ENCODE assay signal across 8 cellular contexts in the genomic region with DNA sequence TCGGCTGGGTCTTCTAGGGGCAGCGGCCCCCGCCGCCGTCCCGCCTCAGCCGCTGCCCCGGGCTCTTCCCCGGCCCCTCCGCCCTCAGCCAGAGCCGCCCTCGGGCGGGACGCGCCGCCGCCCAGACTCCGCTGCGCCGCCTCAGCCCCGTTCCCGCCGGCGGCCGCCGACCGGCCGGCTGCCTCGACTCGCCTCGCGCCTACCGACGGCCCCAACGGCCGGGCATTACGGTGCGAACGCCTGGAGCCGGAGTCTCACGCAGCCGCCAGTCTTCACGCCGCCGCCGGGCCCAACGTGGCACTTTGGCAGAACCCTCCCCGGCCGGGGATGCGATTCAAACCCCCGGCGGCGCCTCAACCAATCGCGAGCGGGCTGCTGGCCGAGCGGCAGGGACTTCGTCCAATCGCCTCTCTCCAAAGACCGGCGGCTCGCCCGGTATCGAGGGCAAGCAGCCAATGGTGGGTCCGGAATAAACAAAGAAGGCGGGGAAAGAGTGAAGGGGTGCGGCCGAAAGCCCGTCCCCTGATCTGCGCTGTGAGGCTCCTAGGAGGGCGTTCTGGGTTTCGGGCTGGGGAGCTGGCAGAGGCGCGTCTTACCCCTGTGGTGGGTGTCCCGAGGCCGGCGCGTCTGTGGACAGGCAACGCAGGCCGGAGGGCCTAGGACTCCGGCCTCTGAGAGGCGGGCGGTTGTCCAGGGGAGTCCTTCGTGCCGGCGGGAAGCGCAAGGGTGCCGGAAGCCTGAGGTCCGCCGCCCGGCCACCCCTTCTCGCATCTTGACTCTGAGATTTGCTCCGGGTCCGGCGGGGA. TPM values are rescaled to one million over a fixed set of nuclear protein-coding genes. Genes with fewer than 3 reads are reported as not detected.
A peak's percentile ranks its signal among the peaks of the same experiment; 100 is the strongest.
DNase-seq lines count a peak whose midpoint lies in the region; ATAC-seq, FAIRE-seq and TF ChIP-seq lines count a peak whose summit lies in the region.

A gene (minus strand): TSS at position 309 of the 806 bp plus-strand sequence. CDS start 310 bp downstream, outside the sequence.

- BruUV-seq in IMR-90 (replicated peaks; lab: Mats Ljungman, UMichigan) (no TSS peak), OCI-LY7 (replicated peaks; lab: Mats Ljungman, UMichigan) (no TSS peak), endothelial cell of umbilical vein (replicated peaks; lab: Mats Ljungman, UMichigan) (no TSS peak)

- peak within 1 kb of the TSS; percentile 92 for H2BK15ac ChIP-seq in IMR-90 (ENCODE audit: low read depth, low read length)

- H2AK9ac ChIP-seq in IMR-90 (replicated peaks; ENCODE audit: low read depth, low read length, poor library complexity) = peak within 1 kb of the TSS; percentile 92

- H4K20me1 ChIP-seq in IMR-90 (ENCODE audit: insufficient read depth, low read length) = peaks cover 39% of the 10 kb centered on the region
- peaks cover 11% of the 10 kb centered on the region for H4K20me1 ChIP-seq in OCI-LY7 (ENCODE audit: insufficient read depth, low read length)
- peaks cover 3% of the 10 kb centered on the region for H4K20me1 ChIP-seq in endothelial cell of umbilical vein (replicated peaks; ENCODE audit: control insufficient read depth, extremely low read depth, insufficient read depth, low read length)

- peaks cover 16% of the 10 kb centered on the region for H3K36me3 ChIP-seq in IMR-90 (ENCODE audit: control insufficient read depth, insufficient read depth, low read length)
- peaks cover 23% of the 10 kb centered on the region; the same call in 1 of the 2 replicates for H3K36me3 ChIP-seq in OCI-LY7 (ENCODE audit: insufficient read depth, low read length)
- H3K36me3 ChIP-seq in endothelial cell of umbilical vein (ENCODE audit: control insufficient read depth in 2 of 2, extremely low read depth in 1 of 2, insufficient read depth in 2 of 2, low read length in 2 of 2) = peaks cover 0 to 2% of the 10 kb centered on the region in 2 experiments

- H4K5ac ChIP-seq in IMR-90 (ENCODE audit: low read depth, low read length) = peak within 1 kb of the TSS; percentile 79

- H3K4me3 ChIP-seq in IMR-90 (ENCODE audit: insufficient read depth, low read depth, low read length) = peak within 1 kb of the TSS; percentile 66
- H3K4me3 ChIP-seq in OCI-LY7 (ENCODE audit: low read depth, low read length, poor library complexity, severe bottlenecking) = peak within 1 kb of the TSS; percentile 75
- H3K4me3 ChIP-seq in endothelial cell of umbilical vein (replicated peaks in 1 of 3; ENCODE audit: insufficient read depth in 1 of 3, low read depth in 1 of 3, low read length in 3 of 3) = peak within 1 kb of the TSS; percentile 82 to 97 (median 87)

- peak within 1 kb of the TSS; percentile 98 for H3K14ac ChIP-seq in IMR-90 (replicated peaks; ENCODE audit: low read depth, low read length)

- dilution Hi-C loops in IMR-90 (cut with HindIII; ENCODE audit: low sequenced_read_pairs, unreplicated experiment) (no loop called here), endothelial cell of umbilical vein (cut with MboI; ENCODE audit: extremely low pct_ligation_motif_present, low sequenced_read_pairs) (no loop called here)

- H3K4me2 ChIP-seq in IMR-90 (ENCODE audit: low read depth, low read length) (peak within 1 kb of the TSS; percentile 95), OCI-LY7 (ENCODE audit: low read length) (peak within 1 kb of the TSS; percentile 85), endothelial cell of umbilical vein (ENCODE audit: insufficient read depth, low read length) (peak within 1 kb of the TSS; percentile 95)

- peak within 1 kb of the TSS; percentile 90 for H4K91ac ChIP-seq in IMR-90 (ENCODE audit: insufficient read depth, low read depth, low read length)

- TF ChIP-seq RAD21 in IMR-90 (IDR thresholded peaks at IDR 0.05; ENCODE audit: low read length) = no peak

- peak; percentile 87 for FAIRE-seq in endothelial cell of umbilical vein (lab: Jason Lieb, UNC)

- in situ Hi-C loops in IMR-90 (cut with MboI; ENCODE audit: low sequenced_read_pairs) = no loop called here

- peak within 1 kb of the TSS; percentile 78 for H2BK120ac ChIP-seq in IMR-90 (ENCODE audit: low read depth, low read length)

- H3K27me3 ChIP-seq in IMR-90 (ENCODE audit: control insufficient read depth, insufficient read depth, low read length) (no peaks in the 10 kb centered on the region), endothelial cell of umbilical vein (ENCODE audit: control insufficient read depth in 2 of 2, insufficient read depth in 2 of 2, low read length in 2 of 2) (no peaks in the 10 kb centered on the region)

- H3K79me2 ChIP-seq in OCI-LY7 (ENCODE audit: insufficient read depth, low read depth, low read length) = peaks cover 45% of the 10 kb centered on the region
- H3K79me2 ChIP-seq in endothelial cell of umbilical vein (ENCODE audit: control insufficient read depth, insufficient read depth, low read length) = peaks cover 48% of the 10 kb centered on the region

- peak within 1 kb of the TSS; percentile 92 for H3K4ac ChIP-seq in IMR-90 (ENCODE audit: low read depth, low read length)

- H3K9ac ChIP-seq in IMR-90 (ENCODE audit: low read depth, low read length) (peak within 1 kb of the TSS; percentile 97), endothelial cell of umbilical vein (replicated peaks; ENCODE audit: extremely low read depth, insufficient read depth, low read length) (peak within 1 kb of the TSS; percentile 94)

- H3K4me1 ChIP-seq in IMR-90 (ENCODE audit: control insufficient read depth, insufficient read depth, low read length) (peaks cover 8% of the 10 kb centered on the region; the same call in 1 of the 2 replicates), OCI-LY7 (ENCODE audit: insufficient read depth, low read length, poor library complexity, severe bottlenecking) (peaks cover 41% of the 10 kb centered on the region), endothelial cell of umbilical vein (ENCODE audit: control insufficient read depth, extremely low read depth, insufficient read depth, low read length) (peaks cover 39% of the 10 kb centered on the region)

- H3K18ac ChIP-seq in IMR-90 (ENCODE audit: low read depth, low read length) = peak within 1 kb of the TSS; percentile 67

- H3K56ac ChIP-seq in IMR-90 (ENCODE audit: extremely low read depth, insufficient read depth, low read length) = peak within 1 kb of the TSS; percentile 77

- H3K9me1 ChIP-seq in IMR-90 (ENCODE audit: insufficient read depth, low read length) (peaks cover 5% of the 10 kb centered on the region; the same call in 1 of the 2 replicates), endothelial cell of umbilical vein (replicated peaks; ENCODE audit: control insufficient read depth, extremely low read depth, insufficient read depth, low read length) (no peaks in the 10 kb centered on the region)

- H2AFZ ChIP-seq in IMR-90 (replicated peaks; ENCODE audit: low read length, poor library complexity) = peak within 1 kb of the TSS; percentile 96
- H2AFZ ChIP-seq in OCI-LY7 (ENCODE audit: low read length) = peak within 1 kb of the TSS; percentile 92
- H2AFZ ChIP-seq in endothelial cell of umbilical vein (ENCODE audit: low read depth, low read length) = peak within 1 kb of the TSS; percentile 74

- peak within 1 kb of the TSS; percentile 91 for H3K27ac ChIP-seq in IMR-90 (ENCODE audit: insufficient read depth, low read length)
- peak within 1 kb of the TSS; percentile 67 for H3K27ac ChIP-seq in OCI-LY7 (ENCODE audit: low read depth, low read length, poor library complexity, severe bottlenecking)
- H3K27ac ChIP-seq in endothelial cell of umbilical vein (ENCODE audit: insufficient read depth, low read depth, low read length) = peak within 1 kb of the TSS; percentile 71

- peak within 1 kb of the TSS; percentile 78 to 80 for H4K8ac ChIP-seq in IMR-90 (ENCODE audit: low read depth in 2 of 2, low read length in 2 of 2)

- TF ChIP-seq POLR2A in IMR-90 (IDR thresholded peaks at IDR 0.05; ENCODE audit: low read depth, low read length) = peak; percentile 95
- TF ChIP-seq POLR2A in endothelial cell of umbilical vein (IDR thresholded peaks at IDR 0.05; ENCODE audit: low read depth, low read length) = peak; percentile 77

- H2BK5ac ChIP-seq in IMR-90 (ENCODE audit: low read depth, low read length, poor library complexity, severe bottlenecking) = peak within 1 kb of the TSS; percentile 86

- intact Hi-C loops in IMR-90 (cut with micrococcal nuclease) (loop anchor here (1.0 kb wide), 1 partner anchor 13 kb away; no protein-coding TSS in a partner anchor), OCI-LY7 (cut with micrococcal nuclease; ENCODE audit: unreplicated experiment) (loop anchor here (5.0 kb wide), 2 partner anchors 167 to 182 kb away; a partner anchor contains a TSS), endothelial cell of umbilical vein (cut with micrococcal nuclease) (no loop called here)

- POLR2A ChIA-PET in IMR-90 (lab: Charles Lee; ENCODE audit: unreplicated experiment) = no interaction called here
- POLR2A ChIA-PET in OCI-LY7 (lab: Charles Lee) = interaction anchor here (1.1 to 1.2 kb wide), 2 partner anchors 12 to 62 kb away, joined by 3 to 4 read pairs; no protein-coding TSS in a partner anchor
- POLR2A ChIA-PET in endothelial cell of umbilical vein (lab: Charles Lee) = interaction anchor here (0.6 kb wide), 1 partner anchor 29 kb away, joined by 7 read pairs; no protein-coding TSS in a partner anchor

- DNase-seq in DMS114 treated with DMSO at 0.1 percent for 48 hours (lab: John Stamatoyannopoulos, UW; ENCODE audit: unreplicated experiment) (peak; percentile 91), IMR-90 (peak; percentile 94), OCI-LY7 (ENCODE audit: low spot score) (peak; percentile 99), endothelial cell of umbilical vein (ENCODE audit: low read depth, low spot score) (peak; percentile 97), midbrain (lab: John Stamatoyannopoulos, UW) (peak; percentile 98)
- peak; percentile 97 for DNase-seq in activated CD8-positive, alpha-beta memory T cell treated with anti-CD3 and anti-CD28 coated beads, Interleukin-2, amount 50 U/mL, for 48 hours
- DNase-seq in stimulated activated CD8-positive, alpha-beta memory T cell treated with anti-CD3 and anti-CD28 coated beads, Interleukin-15, amount 100 ng/mL, for 48 hours (ENCODE audit: low read depth in 2 of 2) = peak; percentile 94 to 97

- peak; percentile 92 for ATAC-seq in GM21529 (IDR thresholded peaks at IDR 0.05; ENCODE audit: unreplicated experiment)
- peak; percentile 88 for ATAC-seq in IMR-90 (ENCODE audit: low read depth)

- H3K23ac ChIP-seq in IMR-90 (ENCODE audit: low read depth, low read length) = peak within 1 kb of the TSS; percentile 95

- peak within 1 kb of the TSS; percentile 98 for H2AK5ac ChIP-seq in IMR-90 (ENCODE audit: low read depth, low read length)

- H3K9me3 ChIP-seq in IMR-90 (ENCODE audit: control insufficient read depth, insufficient read depth, low read length) = no peaks in the 10 kb centered on the region
- H3K9me3 ChIP-seq in OCI-LY7 (ENCODE audit: low read length) = no peaks in the 10 kb centered on the region
- H3K9me3 ChIP-seq in endothelial cell of umbilical vein (replicated peaks; ENCODE audit: control insufficient read depth, insufficient read depth, low read length) = no peaks in the 10 kb centered on the region

- WGBS in IMR-90 (ENCODE audit: extremely low coverage in 2 of 2, insufficient read length in 1 of 2), 2 experiments = 0% methylated on average over 25 of the region's 96 CpGs; no CpG with 5 or more reads in 1 of the 2 experiments

- H3K79me1 ChIP-seq in IMR-90 (ENCODE audit: low read depth in 1 of 2, low read length in 2 of 2) = peaks cover 6 to 26% of the 10 kb centered on the region in 2 experiments; a peak in 3 of 4 replicates

- CTCF ChIA-PET in IMR-90 (lab: Yijun Ruan, JAX) = no interaction called here
- CTCF ChIA-PET in OCI-LY7 (lab: Charles Lee; ENCODE audit: unreplicated experiment) = interaction anchor here (0.5 kb wide), 1 partner anchor 170 kb away, joined by 4 read pairs; no protein-coding TSS in a partner anchor
- CTCF ChIA-PET in endothelial cell of umbilical vein (lab: Charles Lee) = interaction anchor here (0.6 to 1.8 kb wide), 4 partner anchors 10 to 54 kb away, joined by 3 to 5 read pairs (median 3); no protein-coding TSS in a partner anchor

- no peak for TF ChIP-seq CTCF in IMR-90 (conservative IDR thresholded peaks at IDR 0.05; ENCODE audit: low read depth, low read length)
- TF ChIP-seq CTCF in OCI-LY7 (conservative IDR thresholded peaks at IDR 0.05; ENCODE audit: low read length) = no peak
- no peak for TF ChIP-seq CTCF in endothelial cell of umbilical vein (IDR thresholded peaks at IDR 0.05; ENCODE audit: extremely low read depth in 1 of 2, insufficient read depth in 1 of 2, low read depth in 1 of 2, low read length in 2 of 2)

- no peaks in the 10 kb centered on the region for H3K9me2 ChIP-seq in OCI-LY7 (ENCODE audit: insufficient read depth, low read length)

- peak within 1 kb of the TSS; percentile 66 for H2BK20ac ChIP-seq in IMR-90 (ENCODE audit: low read depth, low read length)

RNA-seq across cellular contexts. Expression of the gene that starts here (rescaled TPM):
- total RNA-seq in IMR-90 (2012; rRNA removed) (44.2 and 48.4 TPM in 2 replicates), OCI-LY7 (2022) (38.3 and 44.0 TPM in 2 replicates), endothelial cell of umbilical vein (58.9 and 61.9 TPM in 2 replicates)
- polyA plus RNA-seq in IMR-90 (2012; rRNA removed) (33.1 and 37.7 TPM in 2 replicates), endothelial cell of umbilical vein (29.7 and 35.3 TPM in 2 replicates)
- polyA plus RNA-seq in IMR-90 (2012; cell fraction: cytosol; rRNA removed) = 22.5 and 26.0 TPM in 2 replicates
- polyA plus RNA-seq in IMR-90 (2012; cell fraction: nucleus; rRNA removed; ENCODE audit: low replicate concordance) = 15.0 and 38.4 TPM in 2 replicates
- total RNA-seq in OCI-LY7 (2014; rRNA removed; shearing (Covaris generic)) = 33.0 and 62.5 TPM in 2 replicates
- 48.8 and 51.7 TPM in 2 replicates for polyA plus RNA-seq in endothelial cell of umbilical vein (2011; cell fraction: cytosol; rRNA removed)
- polyA plus RNA-seq in endothelial cell of umbilical vein (2011; cell fraction: nucleus; rRNA removed) = 43.0 and 46.3 TPM in 2 replicates
- polyA plus RNA-seq in endothelial cell of umbilical vein (2012) = 39.2 and 43.2 TPM in 2 replicates
- polyA minus RNA-seq in endothelial cell of umbilical vein = 42.5 and 44.7 TPM in 2 replicates
- 8.6 TPM for polyA minus RNA-seq in endothelial cell of umbilical vein (2011; cell fraction: cytosol; rRNA and poly(A)+ RNA removed)
- polyA minus RNA-seq in endothelial cell of umbilical vein (2011; cell fraction: nucleus; rRNA and poly(A)+ RNA removed) = 19.7 and 22.6 TPM in 2 replicates

Comparison
In these comparisons a context has a peak if more than half of its experiments do, and no peak if none do; other contexts are left out.
1. Peak in every context shown above with its lines: DNase-seq, ATAC-seq, H3K4me3 ChIP-seq and H3K27ac ChIP-seq.